Comparison of ENCODE assay signal across 11 cellular contexts in genomic region chr1:162055062-162055461, GRCh38. TPM values are rescaled to one million over a fixed set of nuclear protein-coding genes. Genes with fewer than 3 reads are reported as not detected.
DNase-seq lines count a peak whose midpoint lies in the region; ATAC-seq, FAIRE-seq and TF ChIP-seq lines count a peak whose summit lies in the region.
"Had no signal": no experiment of that assay in that cellular context is flagged by ENCODE, and none has a peak within 500 bp of the region (broad histone marks: within the 10 kb centered on the region; RNA-seq: fewer than 3 reads in every experiment).

No MANE protein-coding gene starts in this region.

- H3K4ac ChIP-seq in mesenchymal stem cell (ENCODE audit: low read depth in 1 of 2, low read length in 2 of 2) = no peak overlapping the region

- no peak overlapping the region for H2BK120ac ChIP-seq in mesenchymal stem cell (ENCODE audit: low read depth, low read length)

- H2AFZ ChIP-seq in mesenchymal stem cell (ENCODE audit: low read depth, low read length) = no peak overlapping the region
- H2AFZ ChIP-seq: parathyroid adenoma had no signal

- H4K91ac ChIP-seq in mesenchymal stem cell (ENCODE audit: low read length) = no peak overlapping the region

- H3K79me1 ChIP-seq in mesenchymal stem cell (replicated peaks; ENCODE audit: low read length, poor library complexity, severe bottlenecking) = no peaks in the 10 kb centered on the region

- no peaks in the 10 kb centered on the region for H3K9me3 ChIP-seq in mesenchymal stem cell (ENCODE audit: control insufficient read depth, low read length)
- H3K9me3 ChIP-seq: uterus had no signal

- no peak overlapping the region for H3K27ac ChIP-seq in mesenchymal stem cell (ENCODE audit: low read length, poor library complexity, severe bottlenecking)
- H3K27ac ChIP-seq: parathyroid adenoma, uterus had no signal

- H3K23ac ChIP-seq in mesenchymal stem cell (ENCODE audit: low read length in 2 of 2) = no peak overlapping the region

- H3K4me1 ChIP-seq in mesenchymal stem cell (ENCODE audit: control insufficient read depth, insufficient read depth, low read depth, low read length) = peaks cover 5% of the 10 kb centered on the region
- H3K4me1 ChIP-seq: parathyroid adenoma, uterus had no signal

- no peak overlapping the region for H3K14ac ChIP-seq in mesenchymal stem cell (ENCODE audit: low read length in 2 of 2)

- H2AK5ac ChIP-seq in mesenchymal stem cell (ENCODE audit: low read length, severe bottlenecking) = no peak overlapping the region

- TF ChIP-seq CTCF in bronchial epithelial cell (IDR thresholded peaks at IDR 0.05; ENCODE audit: insufficient read depth, low read length, severe bottlenecking) = no peak

- under 1% methylated on average over 3 of the region's 3 CpGs for WGBS in mesenchymal stem cell

- peak overlapping the region; percentile 91 for H4K8ac ChIP-seq in mesenchymal stem cell (ENCODE audit: low read length)

- peak overlapping the region in 1 of 2 experiments; percentile 74 for H3K18ac ChIP-seq in mesenchymal stem cell (ENCODE audit: low read depth in 1 of 2, low read length in 2 of 2)

- H3K36me3 ChIP-seq in bronchial epithelial cell (ENCODE audit: control insufficient read depth, insufficient read depth, low read length) (no peaks in the 10 kb centered on the region), mesenchymal stem cell (ENCODE audit: control insufficient read depth in 1 of 2, insufficient read depth in 2 of 2, low read depth in 1 of 2, low read length in 2 of 2) (no peaks in the 10 kb centered on the region), H7 (replicated peaks; ENCODE audit: control insufficient read depth, insufficient read depth, low read length) (no peaks in the 10 kb centered on the region)
- H3K36me3 ChIP-seq: uterus had no signal

- no peak for FAIRE-seq in bronchial epithelial cell (lab: Jason Lieb, UNC)

- H3K9ac ChIP-seq in mesenchymal stem cell (ENCODE audit: low read length) = peak overlapping the region; percentile 21
- H3K9ac ChIP-seq: parathyroid adenoma had no signal

- DNase-seq in Daoy (ENCODE audit: low read depth) (peak; percentile 85), LoVo (ENCODE audit: low spot score) (peak; percentile 68), bronchial epithelial cell (ENCODE audit: low read depth) (peak; percentile 91), mesenchymal stem cell (peak; percentile 86), H7 (no peak)
- DNase-seq: uterus had no signal

- ATAC-seq in GM19328 (IDR thresholded peaks at IDR 0.05; ENCODE audit: unreplicated experiment) (no peak), HG03097 (IDR thresholded peaks at IDR 0.05; ENCODE audit: low FRiP score, unreplicated experiment) (no peak), GM18519 (IDR thresholded peaks at IDR 0.05; ENCODE audit: low FRiP score, unreplicated experiment) (no peak)
- ATAC-seq: activated T-helper 17 cell treated with anti-CD3 and anti-CD28 coated beads, Interleukin-2, amount 50 U/mL, for 72 hours had no signal

- no peak overlapping the region for H2BK5ac ChIP-seq in mesenchymal stem cell (ENCODE audit: low read depth, low read length, poor library complexity, severe bottlenecking)

- H3K27me3 ChIP-seq in bronchial epithelial cell (ENCODE audit: control insufficient read depth, insufficient read depth, low read length) (no peaks in the 10 kb centered on the region), mesenchymal stem cell (ENCODE audit: control insufficient read depth in 1 of 2, insufficient read depth in 1 of 2, low read length in 2 of 2) (peaks cover 0 to under 1% of the 10 kb centered on the region in 2 experiments), H7 (ENCODE audit: control insufficient read depth, insufficient read depth, low read length) (no peaks in the 10 kb centered on the region)
- H3K27me3 ChIP-seq: uterus had no signal

- no peak overlapping the region for H2BK12ac ChIP-seq in mesenchymal stem cell (ENCODE audit: low read length in 2 of 2)

- no peak overlapping the region for H3K4me3 ChIP-seq in bronchial epithelial cell (ENCODE audit: low read depth, low read length)
- H3K4me3 ChIP-seq in mesenchymal stem cell (ENCODE audit: insufficient read depth in 1 of 2, low read depth in 1 of 2, low read length in 2 of 2) = no peak overlapping the region
- no peak overlapping the region for H3K4me3 ChIP-seq in H7 (ENCODE audit: insufficient read depth, low read depth, low read length)
- H3K4me3 ChIP-seq: uterus had no signal

- H3K4me2 ChIP-seq in mesenchymal stem cell (ENCODE audit: low read length, poor library complexity, severe bottlenecking) = no peak overlapping the region

- H2BK15ac ChIP-seq in mesenchymal stem cell (ENCODE audit: low read depth, poor library complexity, severe bottlenecking) = no peak overlapping the region

RNA-seq across cellular contexts. Expression of gene NOS1AP, which starts 14.4 kb away (rescaled TPM):
- total RNA-seq in Daoy (2014; rRNA removed; shearing (Covaris generic)) = 0.06 TPM in 1 of 2 replicates, not detected in the other
- total RNA-seq in bronchial epithelial cell = 0.26 and 1.3 TPM in 2 replicates
- polyA plus RNA-seq in mesenchymal stem cell (2013, experiment 1 of 2) = 0.50 TPM
- polyA plus RNA-seq in mesenchymal stem cell (2013, experiment 2 of 2) = 0.63 TPM
- 5.4 and 5.6 TPM in 2 replicates for total RNA-seq in H7 (2014; rRNA removed; shearing (Covaris generic))

RNA-seq across cellular contexts. Expression of gene OLFML2B, which starts 31.4 kb away (rescaled TPM):
- total RNA-seq in Daoy (2014; rRNA removed; shearing (Covaris generic)) = 0.21 and 0.29 TPM in 2 replicates
- total RNA-seq in bronchial epithelial cell = not detected in 2 replicates
- 4.5 TPM for polyA plus RNA-seq in mesenchymal stem cell (2013, experiment 1 of 2)
- 4.1 TPM for polyA plus RNA-seq in mesenchymal stem cell (2013, experiment 2 of 2)
- total RNA-seq in H7 (2014; rRNA removed; shearing (Covaris generic)) = 0.45 and 0.92 TPM in 2 replicates
- total RNA-seq: activated T-helper 17 cell treated with anti-CD3 and anti-CD28 coated beads, Interleukin-2, amount 50 U/mL, for 72 hours had no signal
